In genomic region chr2:202494300-202494699, GRCh38 we compare ENCODE assay signal across 1 cellular context.
TF ChIP-seq lines count a peak whose summit lies in the region.

No MANE protein-coding gene starts in this region.

TF ChIP-seq in HepG2, 621 proteins besides CTCF, POLR2A, EP300 and RAD21 (continued from another document and continues in another):
- TF ChIP-seq TBX2 (CRISPR knock-in tag; IDR thresholded peaks at IDR 0.05; ENCODE audit: borderline replicate concordance) (peak; percentile 80; the same call in 1 of the 2 replicates), ZNF609 (CRISPR knock-in tag; IDR thresholded peaks at IDR 0.05; ENCODE audit: borderline replicate concordance) (peak; percentile 84; the same call in 1 of the 2 replicates), PAF1 (CRISPR knock-in tag; IDR thresholded peaks at IDR 0.05) (no peak), ZNF431 (CRISPR knock-in tag; IDR thresholded peaks at IDR 0.05; ENCODE audit: borderline replicate concordance, low read depth) (no peak; the same call in 1 of the 2 replicates), ZFAT (CRISPR knock-in tag; conservative IDR thresholded peaks at IDR 0.05) (no peak), NCOR1 (IDR thresholded peaks at IDR 0.05; ENCODE audit: borderline replicate concordance, low read length) (peak; percentile 81; the same call in 1 of the 2 replicates), PHB2 (IDR thresholded peaks at IDR 0.05; ENCODE audit: partially characterized antibody) (no peak), CREB1 (IDR thresholded peaks at IDR 0.05) (no peak), CREB1 (CRISPR knock-in tag; IDR thresholded peaks at IDR 0.05) (peak; percentile 75), RBFOX2 (IDR thresholded peaks at IDR 0.05; ENCODE audit: low read depth, low read length) (no peak), MEIS1 (CRISPR knock-in tag; IDR thresholded peaks at IDR 0.05; ENCODE audit: borderline replicate concordance) (peak; percentile 63; the same call in 1 of the 2 replicates), TEF (CRISPR knock-in tag; IDR thresholded peaks at IDR 0.05) (peak; percentile 73; the same call in 1 of the 2 replicates), ZNF343 (CRISPR knock-in tag; IDR thresholded peaks at IDR 0.05) (no peak), ZNF318 (CRISPR knock-in tag; IDR thresholded peaks at IDR 0.05) (no peak), ATF4 (CRISPR knock-in tag; IDR thresholded peaks at IDR 0.05) (peak in 1 of 2 experiments; percentile 84; a peak in 2 of 4 replicates), ZNF800 (CRISPR knock-in tag; IDR thresholded peaks at IDR 0.05) (peak; percentile 52; the same call in 1 of the 2 replicates), ZNF646 (CRISPR knock-in tag; IDR thresholded peaks at IDR 0.05) (peak; percentile 58; the same call in 1 of the 2 replicates), ZNF772 (CRISPR knock-in tag; IDR thresholded peaks at IDR 0.05) (no peak), SAFB2 (CRISPR knock-in tag; IDR thresholded peaks at IDR 0.05; ENCODE audit: borderline replicate concordance, low read depth) (no peak; the same call in 1 of the 2 replicates), ZNF292 (CRISPR knock-in tag; IDR thresholded peaks at IDR 0.05; ENCODE audit: borderline replicate concordance, low read depth) (peak; percentile 82; the same call in 1 of the 2 replicates), NBN (conservative IDR thresholded peaks at IDR 0.05) (no peak), ZSCAN9 (CRISPR knock-in tag; IDR thresholded peaks at IDR 0.05; ENCODE audit: borderline replicate concordance) (peak; percentile 54), XBP1 (CRISPR knock-in tag; IDR thresholded peaks at IDR 0.05) (no peak), ZNF274 (CRISPR knock-in tag; IDR thresholded peaks at IDR 0.05) (no peak), ZBTB1 (CRISPR knock-in tag; IDR thresholded peaks at IDR 0.05; ENCODE audit: borderline replicate concordance) (no peak), ZNF580 (CRISPR knock-in tag; IDR thresholded peaks at IDR 0.05; ENCODE audit: borderline replicate concordance, low read depth) (no peak), ZFP90 (CRISPR knock-in tag; IDR thresholded peaks at IDR 0.05; ENCODE audit: borderline replicate concordance) (no peak), THYN1 (CRISPR knock-in tag; IDR thresholded peaks at IDR 0.05; ENCODE audit: borderline replicate concordance, low read depth) (no peak), NR2F2 (IDR thresholded peaks at IDR 0.05; ENCODE audit: borderline replicate concordance, low read depth) (no peak), ZC3H13 (CRISPR knock-in tag; IDR thresholded peaks at IDR 0.05) (no peak), ZNF335 (CRISPR knock-in tag; IDR thresholded peaks at IDR 0.05) (no peak), HOXA3 (CRISPR knock-in tag; IDR thresholded peaks at IDR 0.05) (peak; percentile 48; the same call in 1 of the 2 replicates), SYNCRIP (IDR thresholded peaks at IDR 0.05; ENCODE audit: insufficient read depth, low read depth, low read length) (no peak)
